ENCODE assay signal across 8 cellular contexts in genomic region chr4:8157944-8158709, GRCh38. TPM values are rescaled to one million over a fixed set of nuclear protein-coding genes. Genes with fewer than 3 reads are reported as not detected.
DNase-seq lines count a peak whose midpoint lies in the region; ATAC-seq, FAIRE-seq and TF ChIP-seq lines count a peak whose summit lies in the region.

No MANE protein-coding gene starts in this region.

- peaks cover 0 to 4% (median 0%) of the 10 kb centered on the region in 5 experiments for H3K9me3 Mint-ChIP-seq in brain
- no peaks in the 10 kb centered on the region for H3K9me3 Mint-ChIP-seq in memory B cell

- H3K4me1 ChIP-seq in vagina, result peaks cover 30% of the 10 kb centered on the region

- peak overlapping the region; percentile 45 to 78 (median 77) for H3K4me3 Mint-ChIP-seq in brain
- H3K4me3 Mint-ChIP-seq in memory B cell, result peak overlapping the region; percentile 75

- no peak overlapping the region for H3K27ac Mint-ChIP-seq in brain
- no peak overlapping the region for H3K27ac Mint-ChIP-seq in memory B cell

- ATAC-seq in memory B cell (ENCODE audit: low read depth) (no peak), GM18502 (IDR thresholded peaks at IDR 0.05; ENCODE audit: poor library complexity, unreplicated experiment) (no peak)

- peak overlapping the region; percentile 64 to 76 for H3K4me3 ChIP-seq in vagina

- H3K4me1 Mint-ChIP-seq in brain, result peaks cover 36% of the 10 kb centered on the region
- peaks cover 17% of the 10 kb centered on the region for H3K4me1 Mint-ChIP-seq in memory B cell

- H3K36me3 ChIP-seq in vagina, result no peaks in the 10 kb centered on the region

- peak; percentile 7 for DNase-seq in stimulated activated CD4-positive, alpha-beta T cell treated with anti-CD3 and anti-CD28 coated beads, Interleukin-15, amount 100 ng/mL, for 24 hours
- DNase-seq in stimulated activated CD4-positive, alpha-beta T cell treated with anti-CD3 and anti-CD28 coated beads, Interleukin-2, amount 100 ng/mL, for 24 hours, result no peak
- DNase-seq in memory B cell (ENCODE audit: low spot score in 2 of 2) (no peak), vagina (ENCODE audit: extremely low spot score in 2 of 2) (no peak), NCI-H1436 (lab: John Stamatoyannopoulos, UW) (no peak), GM12891 (ENCODE audit: insufficient read length, low spot score) (no peak)

- no peak for TF ChIP-seq CTCF in brain (conservative IDR thresholded peaks at IDR 0.05)
- no peak for TF ChIP-seq CTCF in vagina (IDR thresholded peaks at IDR 0.05)

- peaks cover 24% of the 10 kb centered on the region for H3K27me3 Mint-ChIP-seq in brain
- H3K27me3 Mint-ChIP-seq in memory B cell, result peaks cover 1% of the 10 kb centered on the region

- intact Hi-C loops in vagina (cut with DNase I), result no loop called here

- no peaks in the 10 kb centered on the region for H3K36me3 Mint-ChIP-seq in brain
- no peaks in the 10 kb centered on the region for H3K36me3 Mint-ChIP-seq in memory B cell

- H3K27ac ChIP-seq in vagina, result no peak overlapping the region

- FAIRE-seq in GM12891 (lab: Jason Lieb, UNC), result no peak

- TF ChIP-seq POLR2A in vagina (IDR thresholded peaks at IDR 0.05) (no peak), GM12891 (IDR thresholded peaks at IDR 0.05; ENCODE audit: low read depth, low read length) (no peak)

- peaks cover 5% of the 10 kb centered on the region for H3K27me3 ChIP-seq in vagina

- H3K9me3 ChIP-seq in vagina, result no peaks in the 10 kb centered on the region

TF ChIP-seq in GM12891, 5 proteins besides CTCF, POLR2A, EP300 and RAD21:
- TF ChIP-seq POLR2AphosphoS5 (IDR thresholded peaks at IDR 0.05; ENCODE audit: low read depth, low read length) (no peak), PAX5 (IDR thresholded peaks at IDR 0.05; ENCODE audit: insufficient read depth, low read length, severe bottlenecking) (no peak), POU2F2 (IDR thresholded peaks at IDR 0.05; ENCODE audit: low read depth, low read length) (no peak)

RNA-seq across cellular contexts. Expression of gene ABLIM2, which starts 0.5 kb away (rescaled TPM):
- polyA plus RNA-seq in brain (ENCODE audit: insufficient read depth, low read depth, low replicate concordance), result 33.5 TPM
- 15.5 TPM for total RNA-seq in vagina
- polyA plus RNA-seq in GM12891 (2012; ENCODE audit: low read depth, missing spikeins), result 0.23 TPM

RNA-seq across cellular contexts. Expression of gene SH3TC1, which starts 41.0 kb away (rescaled TPM):
- polyA plus RNA-seq in brain (ENCODE audit: insufficient read depth, low read depth, low replicate concordance), result 2.8 TPM
- 50.6 TPM for total RNA-seq in vagina
- 18.5 TPM for polyA plus RNA-seq in GM12891 (2012; ENCODE audit: low read depth, missing spikeins)
